35 cellular contexts compared by ENCODE assay signal in the genomic region with DNA sequence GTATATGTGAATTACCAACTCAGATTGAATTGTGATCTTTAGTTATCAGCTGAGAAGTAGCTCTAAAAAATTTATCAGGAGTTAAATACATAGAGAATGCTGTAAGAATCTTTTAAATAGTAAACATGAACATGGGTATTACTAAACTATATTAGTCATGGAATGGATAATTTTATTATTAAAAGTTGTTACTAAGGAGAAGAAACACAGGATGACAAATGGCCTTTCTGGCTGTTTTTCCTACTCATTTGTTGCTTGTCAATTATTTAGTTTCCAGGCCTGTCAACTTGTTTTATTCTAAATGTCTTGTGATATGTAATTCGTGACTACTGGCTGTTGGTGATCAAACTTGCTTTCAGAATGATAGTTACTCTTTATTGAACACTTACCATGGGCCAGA.
"Had no signal": no experiment of that assay in that cellular context is flagged by ENCODE, and none has a peak within 500 bp of the region (broad histone marks: within the 10 kb centered on the region; RNA-seq: fewer than 3 reads in every experiment).

No MANE protein-coding gene starts in this region.

- DNase-seq: activated CD4-positive, alpha-beta T cell treated with anti-CD3 and anti-CD28 coated beads for 48 hours; activated CD4-positive, alpha-beta T cell treated with anti-CD3 and anti-CD28 coated beads, Interleukin-2, amount 50 U/mL, for 48 hours; activated CD8-positive, alpha-beta memory T cell treated with anti-CD3 and anti-CD28 coated beads for 24 hours; activated effector memory CD4-positive, alpha-beta T cell treated with anti-CD3 and anti-CD28 coated beads, Interleukin-2, amount 50 U/mL, for 16 hours; activated naive CD4-positive, alpha-beta T cell treated with anti-CD3 and anti-CD28 coated beads, Interleukin-2, amount 10 ng/mL, durations not matched to agents 7 days and 5 days; amniotic stem cell; dorsolateral prefrontal cortex; effector memory CD4-positive, alpha-beta T cell; erythroblast; foreskin melanocyte; heart right ventricle; left lung; lower lobe of right lung; mesendoderm; mucosa of descending colon; ovary; retina; stimulated activated CD4-positive, alpha-beta T cell treated with anti-CD3 and anti-CD28 coated beads, Interleukin-4, amount 100 ng/mL, for 4 hours; stimulated activated CD8-positive, alpha-beta memory T cell treated with anti-CD3 and anti-CD28 coated beads, Interleukin-4, amount 100 ng/mL, for 48 hours; stimulated activated naive CD8-positive, alpha-beta T cell treated with anti-CD3 and anti-CD28 coated beads, Interleukin-15, amount 100 ng/mL, for 72 hours; substantia nigra; T-helper 9 cell had no signal

- H3K4me1 ChIP-seq: left lung, lower lobe of right lung, vagina had no signal

- H3K27ac ChIP-seq: dorsolateral prefrontal cortex, left lung, lower lobe of right lung, neutrophil, ovary, skin epidermis, vagina, VCaP had no signal

- ATAC-seq: activated CD4-positive, CD25-positive, alpha-beta regulatory T cell treated with anti-CD3 and anti-CD28 coated beads, Interleukin-2, amount 50 U/mL, for 24 hours; heart right ventricle; left lung; lower lobe of right lung; mucosa of descending colon; sciatic nerve; stimulated activated memory B cell treated with anti-CD40 and anti-IgM and Interleukin-4, amounts not matched to agents 10 μg/mL and 1 μg/mL and 100 μg/mL, for 72 hours; stimulated activated naive CD8-positive, alpha-beta T cell treated with anti-CD3 and anti-CD28 coated beads, Interleukin-15, amount 100 ng/mL, for 72 hours had no signal

- H3K4me1 Mint-ChIP-seq: nephron; stimulated activated memory B cell treated with anti-CD40 and anti-IgM and Interleukin-4, amounts not matched to agents 10 μg/mL and 1 μg/mL and 100 μg/mL, for 72 hours had no signal

- H3K4me3 ChIP-seq: dorsolateral prefrontal cortex, heart right ventricle, left lung, lower lobe of right lung, mucosa of descending colon, ovary, skin epidermis, vagina had no signal

- H3K9me3 ChIP-seq: heart right ventricle, left lung, lower lobe of right lung, mucosa of descending colon, neutrophil, ovary, vagina had no signal

- H3K27ac Mint-ChIP-seq: activated naive CD4-positive, alpha-beta T cell treated with anti-CD3 and anti-CD28 coated beads, Interleukin-2, amount 10 ng/mL, durations not matched to agents 7 days and 5 days; activated T-helper 1 cell treated with anti-CD3 and anti-CD28 coated beads, Interleukin-12 subunit alpha, Interleukin-12 subunit beta, Interleukin-2, Interleukin-4 antibody, amounts not matched to agents 30 ng/mL and 10 ng/mL and 1 ng/mL, durations not matched to agents 14 hours and 24 hours and 36 hours; nephron; progenitor cell of endocrine pancreas; stimulated activated memory B cell treated with anti-CD40 and anti-IgM and Interleukin-4, amounts not matched to agents 10 μg/mL and 1 μg/mL and 100 μg/mL, for 72 hours; stimulated activated naive CD8-positive, alpha-beta T cell treated with anti-CD3 and anti-CD28 coated beads, Interleukin-15, amount 100 ng/mL, for 72 hours; type B pancreatic cell had no signal

- H3K9me3 Mint-ChIP-seq: activated naive CD4-positive, alpha-beta T cell treated with anti-CD3 and anti-CD28 coated beads, Interleukin-2, amount 10 ng/mL, durations not matched to agents 7 days and 5 days; activated T-helper 1 cell treated with anti-CD3 and anti-CD28 coated beads, Interleukin-12 subunit alpha, Interleukin-12 subunit beta, Interleukin-2, Interleukin-4 antibody, amounts not matched to agents 30 ng/mL and 10 ng/mL and 1 ng/mL, durations not matched to agents 14 hours and 24 hours and 36 hours; nephron; stimulated activated memory B cell treated with anti-CD40 and anti-IgM and Interleukin-4, amounts not matched to agents 10 μg/mL and 1 μg/mL and 100 μg/mL, for 72 hours; stimulated activated naive CD8-positive, alpha-beta T cell treated with anti-CD3 and anti-CD28 coated beads, Interleukin-15, amount 100 ng/mL, for 72 hours; type B pancreatic cell had no signal

- FAIRE-seq: colon, TTC549 had no signal

- H3K36me3 ChIP-seq: ovary had no signal

- H3K27me3 ChIP-seq: dorsolateral prefrontal cortex, heart right ventricle, left lung, neutrophil, ovary, vagina had no signal

- H3K4me3 Mint-ChIP-seq: activated naive CD4-positive, alpha-beta T cell treated with anti-CD3 and anti-CD28 coated beads, Interleukin-2, amount 10 ng/mL, durations not matched to agents 7 days and 5 days; activated T-helper 1 cell treated with anti-CD3 and anti-CD28 coated beads, Interleukin-12 subunit alpha, Interleukin-12 subunit beta, Interleukin-2, Interleukin-4 antibody, amounts not matched to agents 30 ng/mL and 10 ng/mL and 1 ng/mL, durations not matched to agents 14 hours and 24 hours and 36 hours; nephron; stimulated activated memory B cell treated with anti-CD40 and anti-IgM and Interleukin-4, amounts not matched to agents 10 μg/mL and 1 μg/mL and 100 μg/mL, for 72 hours; stimulated activated naive CD8-positive, alpha-beta T cell treated with anti-CD3 and anti-CD28 coated beads, Interleukin-15, amount 100 ng/mL, for 72 hours; type B pancreatic cell had no signal

- H3K27me3 Mint-ChIP-seq: activated naive CD4-positive, alpha-beta T cell treated with anti-CD3 and anti-CD28 coated beads, Interleukin-2, amount 10 ng/mL, durations not matched to agents 7 days and 5 days; progenitor cell of endocrine pancreas; stimulated activated memory B cell treated with anti-CD40 and anti-IgM and Interleukin-4, amounts not matched to agents 10 μg/mL and 1 μg/mL and 100 μg/mL, for 72 hours; stimulated activated naive CD8-positive, alpha-beta T cell treated with anti-CD3 and anti-CD28 coated beads, Interleukin-15, amount 100 ng/mL, for 72 hours; type B pancreatic cell had no signal
